In the genomic region with DNA sequence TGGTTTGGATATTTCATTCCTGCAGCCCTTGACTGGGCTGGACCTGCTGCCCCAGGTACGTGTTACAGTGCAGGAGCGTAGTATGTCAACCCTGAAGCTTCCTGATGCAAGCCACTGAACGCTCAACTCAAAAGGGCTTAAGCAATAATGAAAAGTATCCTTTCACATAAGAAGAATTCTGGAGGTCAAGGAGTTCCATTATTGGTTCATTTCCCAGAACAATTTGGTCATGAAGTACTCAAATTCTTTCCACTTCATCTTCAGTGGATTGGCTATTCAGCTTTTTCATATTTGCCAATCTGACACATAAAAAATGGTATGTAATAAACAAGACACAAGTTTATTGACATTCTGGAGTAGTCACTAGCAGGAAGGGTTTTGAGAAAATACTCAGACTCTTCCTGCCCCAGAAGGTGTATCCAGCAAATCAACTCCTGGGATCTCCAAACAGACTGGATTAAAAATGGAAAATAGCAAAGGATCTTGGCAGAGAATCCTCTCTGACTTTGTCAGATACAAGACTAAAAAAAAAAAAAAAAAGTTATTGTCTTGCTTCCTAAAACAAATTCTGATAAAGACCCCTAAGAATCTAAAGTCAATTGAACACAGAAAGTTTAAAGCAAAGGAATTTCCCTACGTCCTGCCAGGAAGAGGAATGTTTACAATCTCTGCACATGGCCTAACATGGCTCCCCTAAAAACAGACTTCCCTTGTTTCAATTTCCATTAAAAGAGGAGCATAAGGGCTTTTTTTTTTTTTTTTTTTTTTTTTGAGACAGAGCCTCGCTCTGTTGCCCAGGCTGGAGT, we compare ENCODE assay signal across 13 cellular contexts. TPM values are rescaled to one million over a fixed set of nuclear protein-coding genes. Genes with fewer than 3 reads are reported as not detected.
DNase-seq lines count a peak whose midpoint lies in the region; ATAC-seq, FAIRE-seq and TF ChIP-seq lines count a peak whose summit lies in the region.
"Had no signal": no experiment of that assay in that cellular context is flagged by ENCODE, and none has a peak within 500 bp of the region (broad histone marks: within the 10 kb centered on the region; RNA-seq: fewer than 3 reads in every experiment).

No MANE protein-coding gene starts in this region.

- POLR2A ChIA-PET in A549 (lab: Yijun Ruan, JAX) (interaction anchor here (1.0 to 1.2 kb wide), 2 partner anchors 38 to 77 kb away, joined by 3 to 7 read pairs; no protein-coding TSS in a partner anchor), PC-3 (lab: Charles Lee; ENCODE audit: unreplicated experiment) (no interaction called here)

- H3K36me3 ChIP-seq in PC-3 (ENCODE audit: low read depth, low read length): no peaks in the 10 kb centered on the region
- H3K36me3 ChIP-seq in fibroblast of lung (ENCODE audit: control insufficient read depth, insufficient read depth, low read length): no peaks in the 10 kb centered on the region
- H3K36me3 ChIP-seq: BLaER1 had no signal

- H3K4me1 Mint-ChIP-seq in osteocyte (ENCODE audit: unreplicated experiment): peaks cover 14% of the 10 kb centered on the region

- H2AFZ ChIP-seq in PC-3 (ENCODE audit: low read length) (no peak overlapping the region), fibroblast of lung (ENCODE audit: low read length) (no peak overlapping the region)

- H3K27me3 ChIP-seq in PC-3 (ENCODE audit: low read length) (no peaks in the 10 kb centered on the region), fibroblast of lung (ENCODE audit: control insufficient read depth, insufficient read depth, low read length) (no peaks in the 10 kb centered on the region)
- H3K27me3 ChIP-seq: BLaER1 had no signal

- no peak for TF ChIP-seq RAD21 in A549 (conservative IDR thresholded peaks at IDR 0.05 in 1 of 2, IDR thresholded peaks at IDR 0.05 in 1 of 2)

- H4K20me1 ChIP-seq in PC-3 (ENCODE audit: low read length): no peaks in the 10 kb centered on the region
- H4K20me1 ChIP-seq in fibroblast of lung (ENCODE audit: control insufficient read depth, extremely low read depth, insufficient read depth, low read length): no peaks in the 10 kb centered on the region
- H4K20me1 ChIP-seq: BLaER1 had no signal

- peaks cover 32% of the 10 kb centered on the region for H3K27me3 Mint-ChIP-seq in osteocyte (ENCODE audit: unreplicated experiment)
- H3K27me3 Mint-ChIP-seq: dendritic cell treated with granulocyte-macrophage colony-stimulating factor and Interleukin-4, amounts not matched to agents 40 ng/mL and 50 ng/mL, for 4 days had no signal

- no peak for TF ChIP-seq POLR2A in A549 (IDR thresholded peaks at IDR 0.05; ENCODE audit: low read length)

- ATAC-seq in A549 (peak; percentile 62 to 94), PC-3 (peak; percentile 84), HG02840 (IDR thresholded peaks at IDR 0.05; ENCODE audit: low FRiP score, unreplicated experiment) (no peak)
- ATAC-seq: Panc1 had no signal

- BruUV-seq in PC-3 (replicated peaks; lab: Mats Ljungman, UMichigan): no TSS peak

- peak overlapping the region; percentile 79 for H3K27ac Mint-ChIP-seq in osteocyte (ENCODE audit: unreplicated experiment)
- H3K27ac Mint-ChIP-seq: dendritic cell treated with granulocyte-macrophage colony-stimulating factor and Interleukin-4, amounts not matched to agents 40 ng/mL and 50 ng/mL, for 4 days had no signal

- 58% methylated on average over 5 of the region's 5 CpGs for WGBS in A549 (ENCODE audit: missing lambda C conversion rate)

- H3K79me2 ChIP-seq in PC-3 (ENCODE audit: low read length) (no peaks in the 10 kb centered on the region), fibroblast of lung (ENCODE audit: control insufficient read depth, insufficient read depth, low read length) (no peaks in the 10 kb centered on the region)

- 0 out of 3 replicates have a peak, but pooled peaks cover 3% of the 10 kb centered on the region for H3K9me3 ChIP-seq in A549
- no peaks in the 10 kb centered on the region for H3K9me3 ChIP-seq in PC-3 (ENCODE audit: low read length)
- H3K9me3 ChIP-seq in fibroblast of lung (ENCODE audit: control insufficient read depth, insufficient read depth, low read depth, low read length): no peaks in the 10 kb centered on the region
- H3K9me3 ChIP-seq: BLaER1 had no signal

- peaks cover 20% of the 10 kb centered on the region for H3K4me1 ChIP-seq in A549
- H3K4me1 ChIP-seq in PC-3 (ENCODE audit: insufficient read depth, low read length): peaks cover 15% of the 10 kb centered on the region
- no peaks in the 10 kb centered on the region for H3K4me1 ChIP-seq in fibroblast of lung (ENCODE audit: control insufficient read depth, extremely low read depth, insufficient read depth, low read length)
- H3K4me1 ChIP-seq: BLaER1 had no signal

- H3K9ac ChIP-seq in PC-3 (ENCODE audit: low read length) (peak overlapping the region; percentile 40), fibroblast of lung (ENCODE audit: insufficient read depth, low read length) (no peak overlapping the region)
- H3K9ac ChIP-seq: BLaER1 had no signal

- H3K4me2 ChIP-seq in A549 (peak overlapping the region; percentile 45), PC-3 (ENCODE audit: low read length) (peak overlapping the region; percentile 49), fibroblast of lung (ENCODE audit: extremely low read depth, insufficient read depth, low read length) (no peak overlapping the region)
- H3K4me2 ChIP-seq: BLaER1 had no signal

- CTCF ChIA-PET in A549 (lab: Yijun Ruan, JAX) (interaction anchor here (1.0 to 4.3 kb wide), 5 partner anchors 9 to 20 kb away, joined by 3 to 17 read pairs (median 3); no protein-coding TSS in a partner anchor), PC-3 (lab: Charles Lee) (no interaction called here)

- 0 out of 5 replicates have a peak, but pooled peaks of 1 of the 2 experiments have one; percentile 12 for TF ChIP-seq EP300 in A549 (IDR thresholded peaks at IDR 0.05)

- H3K27ac ChIP-seq in A549 (peak overlapping the region; percentile 51 to 53), PC-3 (ENCODE audit: low read length) (peak overlapping the region; percentile 80), fibroblast of lung (ENCODE audit: insufficient read depth, low read length) (no peak overlapping the region)
- H3K27ac ChIP-seq: BLaER1 had no signal

- no peak overlapping the region for H3K4me3 ChIP-seq in A549
- H3K4me3 ChIP-seq in PC-3 (ENCODE audit: low read length): no peak overlapping the region
- no peak overlapping the region for H3K4me3 ChIP-seq in fibroblast of lung (replicated peaks in 1 of 4; ENCODE audit: control extremely low read depth in 1 of 4, insufficient read depth in 1 of 4, low read depth in 3 of 4, low read length in 4 of 4)
- H3K4me3 ChIP-seq: BLaER1 had no signal

- no peak overlapping the region for H3K4me3 Mint-ChIP-seq in osteocyte (ENCODE audit: unreplicated experiment)
- H3K4me3 Mint-ChIP-seq: dendritic cell treated with granulocyte-macrophage colony-stimulating factor and Interleukin-4, amounts not matched to agents 40 ng/mL and 50 ng/mL, for 4 days had no signal

- no peak for TF ChIP-seq CTCF in A549 (IDR thresholded peaks at IDR 0.05)
- no peak for TF ChIP-seq CTCF in PC-3 (conservative IDR thresholded peaks at IDR 0.05; ENCODE audit: low read depth, low read length)
- TF ChIP-seq CTCF in fibroblast of lung (conservative IDR thresholded peaks at IDR 0.05 in 1 of 2, IDR thresholded peaks at IDR 0.05 in 1 of 2; ENCODE audit: low read depth in 1 of 2, low read length in 2 of 2): no peak
- TF ChIP-seq CTCF in osteocyte (IDR thresholded peaks at IDR 0.05): no peak

- no peaks in the 10 kb centered on the region for H3K9me3 Mint-ChIP-seq in osteocyte (ENCODE audit: unreplicated experiment)
- H3K9me3 Mint-ChIP-seq: dendritic cell treated with granulocyte-macrophage colony-stimulating factor and Interleukin-4, amounts not matched to agents 40 ng/mL and 50 ng/mL, for 4 days had no signal

- no peaks in the 10 kb centered on the region for H3F3A ChIP-seq in PC-3 (ENCODE audit: low read length, unreplicated experiment)

- peaks cover 2% of the 10 kb centered on the region for H3K36me3 Mint-ChIP-seq in osteocyte (ENCODE audit: unreplicated experiment)

- intact Hi-C loops in PC-3 (cut with micrococcal nuclease): loop anchor here (1.0 kb wide), 1 partner anchor 19 kb away; no protein-coding TSS in a partner anchor

- no peaks in the 10 kb centered on the region for H3K9me2 ChIP-seq in PC-3 (replicated peaks; ENCODE audit: low read length)

- no peak for FAIRE-seq in A549 (lab: Jason Lieb, UNC)
- FAIRE-seq: HTR-8/SVneo had no signal

- DNase-seq in A549 (ENCODE audit: low read depth in 1 of 2, low spot score in 1 of 2) (peak in 1 of 2 experiments; percentile 84), PC-3 (peak; percentile 77), fibroblast of lung (ENCODE audit: low read depth in 2 of 2) (peak; percentile 82 to 96), osteocyte (ENCODE audit: extremely low spot score, unreplicated experiment) (no peak), NCI-H510A (lab: John Stamatoyannopoulos, UW) (no peak), MV-4-11 (lab: John Stamatoyannopoulos, UW) (no peak), islet precursor cell (no peak)
- DNase-seq: NCI-H1694 had no signal

TF ChIP-seq in A549, 52 proteins besides CTCF, POLR2A, EP300 and RAD21 (continues in another document):
- TF ChIP-seq, protein P1, sequence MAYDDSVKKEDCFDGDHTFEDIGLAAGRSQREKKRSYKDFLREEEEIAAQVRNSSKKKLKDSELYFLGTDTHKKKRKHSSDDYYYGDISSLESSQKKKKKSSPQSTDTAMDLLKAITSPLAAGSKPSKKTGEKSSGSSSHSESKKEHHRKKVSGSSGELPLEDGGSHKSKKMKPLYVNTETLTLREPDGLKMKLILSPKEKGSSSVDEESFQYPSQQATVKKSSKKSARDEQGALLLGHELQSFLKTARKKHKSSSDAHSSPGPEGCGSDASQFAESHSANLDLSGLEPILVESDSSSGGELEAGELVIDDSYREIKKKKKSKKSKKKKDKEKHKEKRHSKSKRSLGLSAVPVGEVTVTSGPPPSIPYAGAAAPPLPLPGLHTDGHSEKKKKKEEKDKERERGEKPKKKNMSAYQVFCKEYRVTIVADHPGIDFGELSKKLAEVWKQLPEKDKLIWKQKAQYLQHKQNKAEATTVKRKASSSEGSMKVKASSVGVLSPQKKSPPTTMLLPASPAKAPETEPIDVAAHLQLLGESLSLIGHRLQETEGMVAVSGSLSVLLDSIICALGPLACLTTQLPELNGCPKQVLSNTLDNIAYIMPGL (CRISPR knock-in tag; IDR thresholded peaks at IDR 0.05; ENCODE audit: borderline replicate concordance): no peak
- TF ChIP-seq CEBPB (IDR thresholded peaks at IDR 0.05): peak; percentile 51 to 69; a peak in 3 of 4 replicates

RNA-seq across cellular contexts. Expression of a gene that starts 37.5 kb away (rescaled TPM):
- polyA plus RNA-seq in A549 (2011; rRNA removed): 107 and 111 TPM in 2 replicates
- 81.8 and 97.0 TPM in 2 replicates for polyA plus RNA-seq in A549 (2012; cell fraction: cytosol; rRNA removed)
- polyA plus RNA-seq in A549 (2012; cell fraction: nucleus; rRNA removed): 137 and 157 TPM in 2 replicates
- 41.1 to 50.7 TPM (median 46.0 TPM) in 3 replicates for polyA plus RNA-seq in A549 (2017; fragmentation: RNase III; extraction: RNeasy Plus Mini Kit Qiagen cat#74134 plus additional on column Dnase treatment)
- polyA minus RNA-seq in A549 (2011; rRNA and poly(A)+ RNA removed): 31.2 and 45.5 TPM in 2 replicates
- total RNA-seq in PC-3 (2014; rRNA removed): 32.0 and 35.1 TPM in 2 replicates
- total RNA-seq in fibroblast of lung: 96.3 and 151 TPM in 2 replicates
- polyA plus RNA-seq in fibroblast of lung: 77.8 and 139 TPM in 2 replicates
- 37.6 and 55.3 TPM in 2 replicates for polyA plus RNA-seq in fibroblast of lung (2012)
- polyA minus RNA-seq in fibroblast of lung (ENCODE audit: low replicate concordance): 22.0 and 22.3 TPM in 2 replicates
- 168 and 179 TPM in 2 replicates for total RNA-seq in osteocyte

Comparison
In these comparisons a context has a peak if more than half of its experiments do, and no peak if none do; other contexts are left out.
1. DNase-seq: peak in PC-3 (single experiment) and fibroblast of lung (2 of 2); none in osteocyte (single experiment), NCI-H510A (single experiment), MV-4-11 (single experiment) and islet precursor cell (single experiment).